ENCODE assay signal across 1 cellular context in the genomic region with DNA sequence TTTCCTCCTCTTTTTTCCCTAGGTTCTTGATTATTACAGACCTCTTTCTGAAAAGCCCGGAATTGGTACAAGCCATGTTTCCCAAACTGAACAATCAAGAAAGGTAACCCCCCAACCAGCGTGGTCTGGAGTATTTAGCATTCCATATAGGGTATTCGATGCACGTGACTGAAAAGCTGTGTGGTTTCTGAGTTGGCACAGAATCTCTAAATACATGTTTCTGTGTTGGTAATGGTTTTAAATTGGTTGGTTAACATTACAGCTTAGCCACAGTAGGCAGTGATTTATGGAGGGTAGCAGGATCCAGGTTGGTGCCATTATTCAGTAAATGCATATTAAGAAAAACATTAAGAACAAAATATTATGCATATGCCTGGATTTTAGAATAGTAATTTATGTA.
TF ChIP-seq lines count a peak whose summit lies in the region.

No MANE protein-coding gene starts in this region.

TF ChIP-seq in IMR-90, 13 proteins besides CTCF, POLR2A, EP300 and RAD21 (continued from another document):
- TF ChIP-seq RCOR1 (IDR thresholded peaks at IDR 0.05; ENCODE audit: insufficient replicate concordance, low read length): no peak
- no peak for TF ChIP-seq FOS (IDR thresholded peaks at IDR 0.05; ENCODE audit: low read depth, low read length)
- TF ChIP-seq, protein P1, sequence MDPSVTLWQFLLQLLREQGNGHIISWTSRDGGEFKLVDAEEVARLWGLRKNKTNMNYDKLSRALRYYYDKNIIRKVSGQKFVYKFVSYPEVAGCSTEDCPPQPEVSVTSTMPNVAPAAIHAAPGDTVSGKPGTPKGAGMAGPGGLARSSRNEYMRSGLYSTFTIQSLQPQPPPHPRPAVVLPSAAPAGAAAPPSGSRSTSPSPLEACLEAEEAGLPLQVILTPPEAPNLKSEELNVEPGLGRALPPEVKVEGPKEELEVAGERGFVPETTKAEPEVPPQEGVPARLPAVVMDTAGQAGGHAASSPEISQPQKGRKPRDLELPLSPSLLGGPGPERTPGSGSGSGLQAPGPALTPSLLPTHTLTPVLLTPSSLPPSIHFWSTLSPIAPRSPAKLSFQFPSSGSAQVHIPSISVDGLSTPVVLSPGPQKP (IDR thresholded peaks at IDR 0.05; ENCODE audit: borderline replicate concordance, low read depth, low read length): no peak
- TF ChIP-seq CEBPB (IDR thresholded peaks at IDR 0.05; ENCODE audit: low read depth, low read length): no peak
- TF ChIP-seq MXI1 (IDR thresholded peaks at IDR 0.05; ENCODE audit: borderline replicate concordance, low read depth, low read length): no peak
